In the genomic region with DNA sequence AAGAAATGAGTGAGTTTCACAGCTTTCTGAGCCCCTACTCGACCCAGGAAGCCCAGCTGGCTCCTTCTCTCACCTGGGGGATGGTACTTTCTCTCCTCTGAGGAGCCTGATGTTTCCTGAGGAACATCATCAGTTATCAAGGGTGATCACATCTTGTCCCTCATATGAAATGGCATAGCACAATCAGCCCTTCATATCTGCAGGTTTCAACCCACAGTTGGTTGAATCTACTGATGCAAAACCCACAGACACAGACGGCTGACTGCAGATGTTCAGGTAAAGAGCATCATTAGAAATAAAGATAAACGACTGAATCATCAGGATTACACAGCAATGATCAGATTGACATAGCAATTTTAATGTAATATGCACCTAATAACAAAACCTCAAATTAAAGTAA, we compare ENCODE assay signal across 12 cellular contexts.
DNase-seq lines count a peak whose midpoint lies in the region; ATAC-seq lines count a peak whose summit lies in the region.
"Had no signal": no experiment of that assay in that cellular context is flagged by ENCODE, and none has a peak within 500 bp of the region (broad histone marks: within the 10 kb centered on the region; RNA-seq: fewer than 3 reads in every experiment).

No MANE protein-coding gene starts in this region.

- no peaks in the 10 kb centered on the region for H3K36me3 Mint-ChIP-seq in stimulated activated naive B cell treated with anti-CD40 and anti-IgM and Interleukin-4, amounts not matched to agents 10 μg/mL and 1 μg/mL and 100 μg/mL, for 72 hours

- no peak overlapping the region for H3K4me3 Mint-ChIP-seq in stimulated activated naive B cell treated with anti-CD40 and anti-IgM and Interleukin-4, amounts not matched to agents 10 μg/mL and 1 μg/mL and 100 μg/mL, for 72 hours
- H3K4me3 Mint-ChIP-seq: HFFc6 had no signal

- no peak overlapping the region for H3K27ac Mint-ChIP-seq in stimulated activated naive B cell treated with anti-CD40 and anti-IgM and Interleukin-4, amounts not matched to agents 10 μg/mL and 1 μg/mL and 100 μg/mL, for 72 hours
- H3K27ac Mint-ChIP-seq: HFFc6 had no signal

- peaks cover 6% of the 10 kb centered on the region in 2 donors for H3K27me3 Mint-ChIP-seq in stimulated activated naive B cell treated with anti-CD40 and anti-IgM and Interleukin-4, amounts not matched to agents 10 μg/mL and 1 μg/mL and 100 μg/mL, for 72 hours

- ATAC-seq in GM19351 (IDR thresholded peaks at IDR 0.05; ENCODE audit: unreplicated experiment) (peak; percentile 90), HG02610 (IDR thresholded peaks at IDR 0.05; ENCODE audit: unreplicated experiment) (peak; percentile 93), HG03378 (IDR thresholded peaks at IDR 0.05; ENCODE audit: unreplicated experiment) (peak; percentile 70)
- peak; percentile 55 to 63 for ATAC-seq in stimulated activated naive B cell treated with anti-CD40 and anti-IgM and Interleukin-4, amounts not matched to agents 10 μg/mL and 1 μg/mL and 100 μg/mL, for 72 hours (replicated peaks)

- peaks cover 2 to 9% of the 10 kb centered on the region in 2 donors for H3K4me1 Mint-ChIP-seq in stimulated activated naive B cell treated with anti-CD40 and anti-IgM and Interleukin-4, amounts not matched to agents 10 μg/mL and 1 μg/mL and 100 μg/mL, for 72 hours

- DNase-seq in stimulated activated naive B cell treated with anti-CD40 and anti-IgM and Interleukin-4, amounts not matched to agents 10 μg/mL and 1 μg/mL and 100 μg/mL, for 72 hours: no peak
- DNase-seq in HUDEP-2 (lab: John Stamatoyannopoulos, UW; ENCODE audit: unreplicated experiment in 76 of 76) (no peak), NCI-H82 treated with DMSO at 0.1 percent for 48 hours (lab: John Stamatoyannopoulos, UW; ENCODE audit: unreplicated experiment) (no peak)
- no peak for DNase-seq in activated T-cell treated with anti-CD3 and anti-CD28 coated beads, Interleukin-2, amount 50 U/mL, for 48 hours
- DNase-seq: activated CD4-positive, alpha-beta T cell treated with anti-CD3 and anti-CD28 coated beads for 48 hours; cortex of kidney; HFFc6; mammary epithelial cell; NCI-H345 had no signal

- peaks cover 5 to 6% of the 10 kb centered on the region in 2 donors for H3K9me3 Mint-ChIP-seq in stimulated activated naive B cell treated with anti-CD40 and anti-IgM and Interleukin-4, amounts not matched to agents 10 μg/mL and 1 μg/mL and 100 μg/mL, for 72 hours
- H3K9me3 Mint-ChIP-seq: HFFc6 had no signal
